21 cellular contexts compared by ENCODE assay signal in genomic region chr1:40311692-40312091, GRCh38. TPM values are rescaled to one million over a fixed set of nuclear protein-coding genes. Genes with fewer than 3 reads are reported as not detected.
A peak's percentile ranks its signal among the peaks of the same experiment; 100 is the strongest.
DNase-seq lines count a peak whose midpoint lies in the region; ATAC-seq, FAIRE-seq and TF ChIP-seq lines count a peak whose summit lies in the region.
"Had no signal": no experiment of that assay in that cellular context is flagged by ENCODE, and none has a peak within 500 bp of the region (broad histone marks: within the 10 kb centered on the region; RNA-seq: fewer than 3 reads in every experiment).

No MANE protein-coding gene starts in this region.

- H3K27ac ChIP-seq in pancreas = no peak overlapping the region
- H3K27ac ChIP-seq: colonic mucosa, epithelial cell of prostate, hepatocyte, lower lobe of right lung, SJSA1 had no signal

- H3K27me3 Mint-ChIP-seq in activated CD4-positive, alpha-beta T cell treated with anti-CD3 and anti-CD28 coated beads, Interleukin-2, amount 10 ng/mL, durations not matched to agents 24 days and 14 days = peaks cover 7% of the 10 kb centered on the region
- no peaks in the 10 kb centered on the region for H3K27me3 Mint-ChIP-seq in activated T-helper 17 cell treated with anti-CD3 and anti-CD28 coated beads, Interleukin-2, amount 50 U/mL, for 72 hours

- ATAC-seq in activated T-helper 17 cell treated with anti-CD3 and anti-CD28 coated beads, Interleukin-2, amount 50 U/mL, for 72 hours (replicated peaks) = no peak
- no peak for ATAC-seq in stimulated activated effector memory CD8-positive, alpha-beta T cell treated with anti-CD3 and anti-CD28 coated beads, Interleukin-12 subunit alpha, Interleukin-12 subunit beta, amount 100 ng/mL, for 72 hours
- no peak for ATAC-seq in pancreas
- ATAC-seq: HCT116, natural killer cell had no signal

- no peaks in the 10 kb centered on the region for H3K9me3 ChIP-seq in pancreas
- H3K9me3 ChIP-seq: colonic mucosa, lower lobe of right lung had no signal

- H3K4me3 ChIP-seq in GM12864 (ENCODE audit: low read depth, low read length) (peak overlapping the region; percentile 51), pancreas (no peak overlapping the region)
- H3K4me3 ChIP-seq: colonic mucosa, hepatocyte, SJSA1 had no signal

- 69 to 76% methylated on average over 5 of the region's 5 CpGs for WGBS in pancreas, 2 donors

- H3K27ac Mint-ChIP-seq in activated CD4-positive, alpha-beta T cell treated with anti-CD3 and anti-CD28 coated beads, Interleukin-2, amount 10 ng/mL, durations not matched to agents 24 days and 14 days = peak overlapping the region; percentile 14
- H3K27ac Mint-ChIP-seq in activated T-helper 17 cell treated with anti-CD3 and anti-CD28 coated beads, Interleukin-2, amount 50 U/mL, for 72 hours = peak overlapping the region; percentile 85
- peak overlapping the region; percentile 85 for H3K27ac Mint-ChIP-seq in stimulated activated effector memory CD8-positive, alpha-beta T cell treated with anti-CD3 and anti-CD28 coated beads, Interleukin-12 subunit alpha, Interleukin-12 subunit beta, amount 100 ng/mL, for 72 hours
- H3K27ac Mint-ChIP-seq: natural killer cell, type B pancreatic cell had no signal

- no peak for DNase-seq in activated CD4-positive, alpha-beta T cell treated with anti-CD3 and anti-CD28 coated beads, Interleukin-2, amount 10 ng/mL, durations not matched to agents 24 days and 14 days
- DNase-seq in activated CD4-positive, alpha-beta T cell treated with anti-CD3 and anti-CD28 coated beads, Interleukin-2, amount 50 U/mL, for 4 hours = no peak
- DNase-seq in GM12864 (ENCODE audit: low read depth) = no peak
- DNase-seq in stimulated activated effector memory CD8-positive, alpha-beta T cell treated with anti-CD3 and anti-CD28 coated beads, Interleukin-12 subunit alpha, Interleukin-12 subunit beta, amount 100 ng/mL, for 72 hours (ENCODE audit: low spot score in 2 of 2) = no peak
- DNase-seq in urothelium cell line (ENCODE audit: low spot score) = no peak
- no peak for DNase-seq in pancreas
- no peak for DNase-seq in stimulated activated naive CD4-positive, alpha-beta T cell treated with Interleukin-2 at 50 U/mL for 16 hours (lab: John Stamatoyannopoulos, UW)
- DNase-seq: natural killer cell, NCI-H1105, NCI-H187, NCI-H2171, occipital lobe had no signal

- H3K27me3 ChIP-seq in pancreas = no peaks in the 10 kb centered on the region

- intact Hi-C loops in activated CD4-positive, alpha-beta T cell treated with anti-CD3 and anti-CD28 coated beads, Interleukin-2, amount 10 ng/mL, durations not matched to agents 24 days and 14 days (cut with micrococcal nuclease) = no loop called here
- intact Hi-C loops in pancreas (cut with DNase I) = loop anchor here in 1 of 3 donors (10.0 kb wide), 1 partner anchor 77 kb away; no protein-coding TSS in a partner anchor

- H3K36me3 ChIP-seq in pancreas = no peaks in the 10 kb centered on the region
- H3K36me3 ChIP-seq: colonic mucosa, lower lobe of right lung, SJSA1 had no signal

- FAIRE-seq in urothelium cell line (lab: Jason Lieb, UNC) (no peak), pancreas (lab: Jason Lieb, UNC) (no peak)
- FAIRE-seq: A204.1 had no signal

- peak overlapping the region; percentile 57 for H3K4me3 Mint-ChIP-seq in activated CD4-positive, alpha-beta T cell treated with anti-CD3 and anti-CD28 coated beads, Interleukin-2, amount 10 ng/mL, durations not matched to agents 24 days and 14 days
- peak overlapping the region; percentile 66 for H3K4me3 Mint-ChIP-seq in activated T-helper 17 cell treated with anti-CD3 and anti-CD28 coated beads, Interleukin-2, amount 50 U/mL, for 72 hours
- peak overlapping the region; percentile 38 for H3K4me3 Mint-ChIP-seq in stimulated activated effector memory CD8-positive, alpha-beta T cell treated with anti-CD3 and anti-CD28 coated beads, Interleukin-12 subunit alpha, Interleukin-12 subunit beta, amount 100 ng/mL, for 72 hours
- H3K4me3 Mint-ChIP-seq: natural killer cell, type B pancreatic cell had no signal

- no peak for TF ChIP-seq CTCF in GM12864 (IDR thresholded peaks at IDR 0.05; ENCODE audit: low read depth, low read length, missing control alignments)
- no peak for TF ChIP-seq CTCF in pancreas (IDR thresholded peaks at IDR 0.05)

- no peaks in the 10 kb centered on the region for H3K36me3 Mint-ChIP-seq in activated CD4-positive, alpha-beta T cell treated with anti-CD3 and anti-CD28 coated beads, Interleukin-2, amount 10 ng/mL, durations not matched to agents 24 days and 14 days (ENCODE audit: low read depth)
- H3K36me3 Mint-ChIP-seq in activated T-helper 17 cell treated with anti-CD3 and anti-CD28 coated beads, Interleukin-2, amount 50 U/mL, for 72 hours (ENCODE audit: low read depth) = no peaks in the 10 kb centered on the region
- no peaks in the 10 kb centered on the region for H3K36me3 Mint-ChIP-seq in stimulated activated effector memory CD8-positive, alpha-beta T cell treated with anti-CD3 and anti-CD28 coated beads, Interleukin-12 subunit alpha, Interleukin-12 subunit beta, amount 100 ng/mL, for 72 hours
- H3K36me3 Mint-ChIP-seq: natural killer cell, type B pancreatic cell had no signal

- H3K4me1 Mint-ChIP-seq in activated CD4-positive, alpha-beta T cell treated with anti-CD3 and anti-CD28 coated beads, Interleukin-2, amount 10 ng/mL, durations not matched to agents 24 days and 14 days = peaks cover 32% of the 10 kb centered on the region
- peaks cover 4% of the 10 kb centered on the region for H3K4me1 Mint-ChIP-seq in activated T-helper 17 cell treated with anti-CD3 and anti-CD28 coated beads, Interleukin-2, amount 50 U/mL, for 72 hours
- H3K4me1 Mint-ChIP-seq in stimulated activated effector memory CD8-positive, alpha-beta T cell treated with anti-CD3 and anti-CD28 coated beads, Interleukin-12 subunit alpha, Interleukin-12 subunit beta, amount 100 ng/mL, for 72 hours = peaks cover 22% of the 10 kb centered on the region

- no peaks in the 10 kb centered on the region for H3K9me3 Mint-ChIP-seq in activated CD4-positive, alpha-beta T cell treated with anti-CD3 and anti-CD28 coated beads, Interleukin-2, amount 10 ng/mL, durations not matched to agents 24 days and 14 days
- H3K9me3 Mint-ChIP-seq in activated T-helper 17 cell treated with anti-CD3 and anti-CD28 coated beads, Interleukin-2, amount 50 U/mL, for 72 hours = no peaks in the 10 kb centered on the region
- H3K9me3 Mint-ChIP-seq in stimulated activated effector memory CD8-positive, alpha-beta T cell treated with anti-CD3 and anti-CD28 coated beads, Interleukin-12 subunit alpha, Interleukin-12 subunit beta, amount 100 ng/mL, for 72 hours = no peaks in the 10 kb centered on the region
- H3K9me3 Mint-ChIP-seq: natural killer cell, type B pancreatic cell had no signal

- no peaks in the 10 kb centered on the region for H3K4me1 ChIP-seq in pancreas

RNA-seq across cellular contexts. Expression of gene COL9A2, which starts 5.4 kb away (rescaled TPM):
- total RNA-seq in activated CD4-positive, alpha-beta T cell treated with anti-CD3 and anti-CD28 coated beads, Interleukin-2, amount 10 ng/mL, durations not matched to agents 24 days and 14 days = 14.5 and 14.6 TPM in 2 replicates
- 10 to 100 TPM in 1 of 2 donors, 1 to 10 TPM in 1; 7.5 to 18.9 TPM for total RNA-seq in activated T-helper 17 cell treated with anti-CD3 and anti-CD28 coated beads, Interleukin-2, amount 50 U/mL, for 72 hours
- 10 to 100 TPM in 1 of 6 donors, 1 to 10 TPM in 3, under 1 TPM in 2; 0.55 to 10.9 (median 1.8) TPM for total RNA-seq in pancreas
- polyA plus RNA-seq in pancreas = 1 to 10 TPM; 5.4 to 7.5 TPM

RNA-seq across cellular contexts. Expression of gene ZMPSTE24, which starts 53.7 kb away (rescaled TPM):
- total RNA-seq in activated CD4-positive, alpha-beta T cell treated with anti-CD3 and anti-CD28 coated beads, Interleukin-2, amount 10 ng/mL, durations not matched to agents 24 days and 14 days = 50.4 and 50.8 TPM in 2 replicates
- total RNA-seq in activated T-helper 17 cell treated with anti-CD3 and anti-CD28 coated beads, Interleukin-2, amount 50 U/mL, for 72 hours = 10 to 100 TPM; 26.1 to 36.4 TPM
- total RNA-seq in pancreas = 10 to 100 TPM in 5 of 6 donors, 1 to 10 TPM in 1; 9.9 to 29.8 (median 12.4) TPM
- 10 to 100 TPM in 1 of 2 donors, 1 to 10 TPM in 1; 6.9 to 17.0 TPM for polyA plus RNA-seq in pancreas

Comparison
In these comparisons a context has a peak if more than half of its experiments do, and no peak if none do; other contexts are left out.
1. H3K27ac Mint-ChIP-seq: peak in every context shown above with its lines; median percentile 85 in activated T-helper 17 cell treated with anti-CD3 and anti-CD28 coated beads, Interleukin-2, amount 50 U/mL, for 72 hours; 85 in stimulated activated effector memory CD8-positive, alpha-beta T cell treated with anti-CD3 and anti-CD28 coated beads, Interleukin-12 subunit alpha, Interleukin-12 subunit beta, amount 100 ng/mL, for 72 hours; 14 in activated CD4-positive, alpha-beta T cell treated with anti-CD3 and anti-CD28 coated beads, Interleukin-2, amount 10 ng/mL, durations not matched to agents 24 days and 14 days.